In the genomic region with DNA sequence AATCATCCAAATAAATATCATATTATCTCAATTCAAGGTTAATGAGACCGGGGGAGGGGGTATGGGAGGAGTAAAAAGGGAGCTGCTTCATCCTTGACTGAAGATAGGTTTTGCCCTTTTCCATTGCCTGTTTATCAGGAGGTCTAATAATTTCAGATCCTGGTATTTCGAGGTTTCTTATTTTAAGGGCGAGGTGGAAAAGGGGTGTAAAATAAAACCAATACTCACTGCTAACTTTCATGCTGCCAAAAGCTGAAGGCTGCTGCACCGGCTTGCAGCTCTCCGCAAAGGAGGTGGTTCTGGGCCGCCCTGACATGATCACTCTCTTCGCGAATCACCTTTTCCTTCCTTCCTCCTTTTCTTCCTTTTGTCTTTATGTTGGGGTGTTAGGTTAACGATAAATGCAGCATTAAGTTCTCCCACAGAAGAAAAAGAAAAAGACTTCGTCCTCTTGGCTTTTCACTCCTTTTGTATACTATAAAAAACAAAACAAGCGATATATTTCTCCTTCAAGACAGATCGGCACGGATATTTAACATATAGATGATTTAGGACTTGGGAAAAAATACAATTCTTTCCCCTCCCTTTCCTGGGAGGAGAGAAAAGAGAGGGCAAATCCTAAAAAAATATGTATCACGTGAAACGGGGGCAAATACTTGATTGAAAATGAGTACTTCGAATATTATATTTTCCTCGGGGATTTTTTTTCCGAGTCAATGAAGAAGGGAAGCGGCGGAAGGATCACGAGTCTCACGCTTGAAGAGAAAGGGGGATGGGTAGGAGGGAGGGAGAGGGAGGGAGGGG, we compare ENCODE assay signal across 8 cellular contexts.
A peak's percentile ranks its signal among the peaks of the same experiment; 100 is the strongest.
DNase-seq lines count a peak whose midpoint lies in the region; ATAC-seq and TF ChIP-seq lines count a peak whose summit lies in the region.

No MANE protein-coding gene starts in this region.

- DNase-seq in EL (peak; percentile 33), KBM-7 (peak; percentile 60), fibroblast of peridontal ligament (ENCODE audit: extremely low read depth) (peak; percentile 79), GM10248 (ENCODE audit: extremely low spot score) (no peak)
- DNase-seq in stimulated activated naive B cell treated with anti-CD40 and anti-IgM and Interleukin-4, amounts not matched to agents 10 μg/mL and 1 μg/mL and 100 μg/mL, for 72 hours: no peak

- CTCF ChIA-PET in GM10248 (lab: Yijun Ruan, JAX): interaction anchor here (0.7 to 1.4 kb wide), 3 partner anchors 8 to 222 kb away, joined by 3 to 6 read pairs (median 3); no protein-coding TSS in a partner anchor

- no peak for ATAC-seq in stimulated activated naive B cell treated with anti-CD40 and anti-IgM and Interleukin-4, amounts not matched to agents 10 μg/mL and 1 μg/mL and 100 μg/mL, for 72 hours (replicated peaks)
- no peak for ATAC-seq in HG03521 (IDR thresholded peaks at IDR 0.05; ENCODE audit: unreplicated experiment)

- H3K4me3 ChIP-seq in WI38 (ENCODE audit: low read depth, low read length): peak overlapping the region; percentile 91
- peak overlapping the region; percentile 94 for H3K4me3 ChIP-seq in parathyroid adenoma (ENCODE audit: low read depth, low read length)

- H3K27ac Mint-ChIP-seq in stimulated activated naive B cell treated with anti-CD40 and anti-IgM and Interleukin-4, amounts not matched to agents 10 μg/mL and 1 μg/mL and 100 μg/mL, for 72 hours: no peak overlapping the region

- no peaks in the 10 kb centered on the region for H3K36me3 ChIP-seq in parathyroid adenoma (ENCODE audit: control insufficient read depth, insufficient read depth, low read length)

- peak overlapping the region; percentile 98 for H2AFZ ChIP-seq in parathyroid adenoma

- H3K79me2 ChIP-seq in parathyroid adenoma: peaks cover 31% of the 10 kb centered on the region

- no peaks in the 10 kb centered on the region for H3K27me3 Mint-ChIP-seq in stimulated activated naive B cell treated with anti-CD40 and anti-IgM and Interleukin-4, amounts not matched to agents 10 μg/mL and 1 μg/mL and 100 μg/mL, for 72 hours

- peak overlapping the region; percentile 89 for H3K4me2 ChIP-seq in parathyroid adenoma (ENCODE audit: low read length)

- H3K27me3 ChIP-seq in parathyroid adenoma (ENCODE audit: control insufficient read depth, insufficient read depth, low read length): no peaks in the 10 kb centered on the region

- peaks cover 10 to 28% of the 10 kb centered on the region in 2 donors for H3K4me1 Mint-ChIP-seq in stimulated activated naive B cell treated with anti-CD40 and anti-IgM and Interleukin-4, amounts not matched to agents 10 μg/mL and 1 μg/mL and 100 μg/mL, for 72 hours

- peaks cover 0 to 2% of the 10 kb centered on the region in 2 donors for H3K9me3 Mint-ChIP-seq in stimulated activated naive B cell treated with anti-CD40 and anti-IgM and Interleukin-4, amounts not matched to agents 10 μg/mL and 1 μg/mL and 100 μg/mL, for 72 hours

- POLR2A ChIA-PET in GM10248 (lab: Yijun Ruan, JAX): interaction anchor here (0.9 to 1.5 kb wide), 3 partner anchors 9 to 533 kb away, joined by 3 to 7 read pairs (median 3); a partner anchor contains a TSS

- TF ChIP-seq CTCF in WI38 (IDR thresholded peaks at IDR 0.05; ENCODE audit: low read depth, low read length): no peak
- TF ChIP-seq CTCF in parathyroid adenoma (IDR thresholded peaks at IDR 0.05): no peak
- TF ChIP-seq CTCF in GM10248 (IDR thresholded peaks at IDR 0.05; ENCODE audit: control extremely low read depth, extremely low read depth, low read depth, missing control alignments): no peak

- in situ Hi-C loops in KBM-7 (cut with MboI; ENCODE audit: low pct_unique_long_range_greater_than_20kb, low sequenced_read_pairs): no loop called here

- H3K27ac ChIP-seq in parathyroid adenoma: peak overlapping the region; percentile 98

- H3K4me1 ChIP-seq in parathyroid adenoma: no peaks in the 10 kb centered on the region

- H3K4me3 Mint-ChIP-seq in stimulated activated naive B cell treated with anti-CD40 and anti-IgM and Interleukin-4, amounts not matched to agents 10 μg/mL and 1 μg/mL and 100 μg/mL, for 72 hours: no peak overlapping the region

- no peaks in the 10 kb centered on the region for H3K9me3 ChIP-seq in parathyroid adenoma (ENCODE audit: control insufficient read depth, low read length)

- peaks cover 8 to 16% of the 10 kb centered on the region in 2 donors for H3K36me3 Mint-ChIP-seq in stimulated activated naive B cell treated with anti-CD40 and anti-IgM and Interleukin-4, amounts not matched to agents 10 μg/mL and 1 μg/mL and 100 μg/mL, for 72 hours

- H3K9ac ChIP-seq in parathyroid adenoma: peak overlapping the region; percentile 90

Comparison
In these comparisons a context has a peak if more than half of its experiments do, and no peak if none do; other contexts are left out.
1. DNase-seq: peak in EL (single experiment), KBM-7 (single experiment) and fibroblast of peridontal ligament (single experiment); none in GM10248 (single experiment) and stimulated activated naive B cell treated with anti-CD40 and anti-IgM and Interleukin-4, amounts not matched to agents 10 μg/mL and 1 μg/mL and 100 μg/mL, for 72 hours (single experiment).